8 cellular contexts compared by ENCODE assay signal in genomic region chr2:217218269-217219140, GRCh38.
DNase-seq lines count a peak whose midpoint lies in the region; ATAC-seq and TF ChIP-seq lines count a peak whose summit lies in the region.

No MANE protein-coding gene starts in this region.

- DNase-seq in adrenal gland (peak in 4 of 7 donors; percentile 8 to 30 (median 26)), HuH-7.5 (ENCODE audit: low spot score) (no peak), colonic mucosa (no peak), NCI-H524 treated with DMSO at 0.1 percent for 48 hours (lab: John Stamatoyannopoulos, UW) (no peak)
- DNase-seq in activated T-cell treated with anti-CD3 and anti-CD28 coated beads, Interleukin-2, amount 50 U/mL, for 48 hours: no peak

- H3K4me1 ChIP-seq in BLaER1 treated with 17β-estradiol and CSF1 and Interleukin-3, amounts not matched to agents 10 nM and 100 nM: peaks cover 52 to 66% (median 60%) of the 10 kb centered on the region in 10 experiments
- H3K4me1 ChIP-seq in adrenal gland (replicated peaks in 1 of 2) (peaks cover 0 to 18% of the 10 kb centered on the region in 2 donors), colonic mucosa (no peaks in the 10 kb centered on the region)

- no peak for TF ChIP-seq POLR2A in adrenal gland (IDR thresholded peaks at IDR 0.05)

- 69 to 82% (median 75%) methylated on average over 5 of the region's 5 CpGs for WGBS in adrenal gland, 4 donors

- H3K36me3 ChIP-seq in BLaER1 treated with 17β-estradiol and CSF1 and Interleukin-3, amounts not matched to agents 10 nM and 100 nM: no peaks in the 10 kb centered on the region
- H3K36me3 ChIP-seq in adrenal gland (replicated peaks in 1 of 2) (no peaks in the 10 kb centered on the region), colonic mucosa (no peaks in the 10 kb centered on the region)

- H3K4me2 ChIP-seq in BLaER1 treated with 17β-estradiol and CSF1 and Interleukin-3, amounts not matched to agents 10 nM and 100 nM: peak overlapping the region; percentile 30 to 90 (median 73); a peak in 21 of 22 replicates

- intact Hi-C loops in adrenal gland (cut with DNase I) (no loop called here), colonic mucosa (cut with DNase I) (no loop called here)

- H3K27ac ChIP-seq in BLaER1 treated with 17β-estradiol and CSF1 and Interleukin-3, amounts not matched to agents 10 nM and 100 nM: peak overlapping the region in 8 of 11 experiments; percentile 13 to 50 (median 42); a peak in 14 of 22 replicates
- H3K27ac ChIP-seq in adrenal gland: no peak overlapping the region
- no peak overlapping the region for H3K27ac ChIP-seq in colonic mucosa

- peaks cover 0 to 46% (median 0%) of the 10 kb centered on the region in 11 experiments; a peak in 8 of 22 replicates for H4K20me1 ChIP-seq in BLaER1 treated with 17β-estradiol and CSF1 and Interleukin-3, amounts not matched to agents 10 nM and 100 nM

- ATAC-seq in GM19438 (IDR thresholded peaks at IDR 0.05; ENCODE audit: low read depth, unreplicated experiment) (peak; percentile 59), HG03342 (IDR thresholded peaks at IDR 0.05; ENCODE audit: unreplicated experiment) (peak; percentile 57)

- H3K4me3 ChIP-seq in BLaER1 treated with 17β-estradiol and CSF1 and Interleukin-3, amounts not matched to agents 10 nM and 100 nM: no peak overlapping the region
- H3K4me3 ChIP-seq in adrenal gland (no peak overlapping the region), colonic mucosa (no peak overlapping the region)

- no peak for TF ChIP-seq CTCF in adrenal gland (IDR thresholded peaks at IDR 0.05)
- no peak for TF ChIP-seq CTCF in colonic mucosa (IDR thresholded peaks at IDR 0.05)

- H3K9me3 ChIP-seq in BLaER1 treated with 17β-estradiol and CSF1 and Interleukin-3, amounts not matched to agents 10 nM and 100 nM (replicated peaks in 1 of 11): no peaks in the 10 kb centered on the region
- H3K9me3 ChIP-seq in adrenal gland (replicated peaks in 1 of 3) (no peaks in the 10 kb centered on the region), colonic mucosa (no peaks in the 10 kb centered on the region)

- peaks cover 33 to 88% (median 56%) of the 10 kb centered on the region in 11 experiments for H3K27me3 ChIP-seq in BLaER1 treated with 17β-estradiol and CSF1 and Interleukin-3, amounts not matched to agents 10 nM and 100 nM
- no peaks in the 10 kb centered on the region for H3K27me3 ChIP-seq in adrenal gland
- H3K27me3 ChIP-seq in colonic mucosa: no peaks in the 10 kb centered on the region

- H3K9ac ChIP-seq in BLaER1 treated with 17β-estradiol and CSF1 and Interleukin-3, amounts not matched to agents 10 nM and 100 nM: no peak overlapping the region
- H3K9ac ChIP-seq in colonic mucosa (ENCODE audit: low read depth in 2 of 2, low read length in 2 of 2): no peak overlapping the region

Comparison
In these comparisons a context has a peak if more than half of its experiments do, and no peak if none do; other contexts are left out.
1. H3K27ac ChIP-seq: peak in BLaER1 treated with 17β-estradiol and CSF1 and Interleukin-3, amounts not matched to agents 10 nM and 100 nM (8 of 11); none in adrenal gland (0 of 5) and colonic mucosa (single experiment).
2. DNase-seq: peak in adrenal gland (4 of 7); none in HuH-7.5 (single experiment), colonic mucosa (single experiment), NCI-H524 treated with DMSO at 0.1 percent for 48 hours (single experiment) and activated T-cell treated with anti-CD3 and anti-CD28 coated beads, Interleukin-2, amount 50 U/mL, for 48 hours (0 of 2).